Comparison of ENCODE assay signal across 14 cellular contexts in genomic region chr6:126337323-126337722, GRCh38. TPM values are rescaled to one million over a fixed set of nuclear protein-coding genes. Genes with fewer than 3 reads are reported as not detected.
DNase-seq lines count a peak whose midpoint lies in the region; TF ChIP-seq lines count a peak whose summit lies in the region.
"Had no signal": no experiment of that assay in that cellular context is flagged by ENCODE, and none has a peak within 500 bp of the region (broad histone marks: within the 10 kb centered on the region; RNA-seq: fewer than 3 reads in every experiment).

No MANE protein-coding gene starts in this region.

- no peak overlapping the region for H3K27ac Mint-ChIP-seq in H9
- H3K27ac Mint-ChIP-seq: activated T-helper 17 cell treated with anti-CD3 and anti-CD28 coated beads, Interleukin-2, amount 50 U/mL, for 72 hours; nephron had no signal

- no peak overlapping the region for H3K4me3 Mint-ChIP-seq in H9
- H3K4me3 Mint-ChIP-seq: activated T-helper 17 cell treated with anti-CD3 and anti-CD28 coated beads, Interleukin-2, amount 50 U/mL, for 72 hours; nephron had no signal

- H3K4me3 ChIP-seq in ovary: no peak overlapping the region
- H3K4me3 ChIP-seq: testis had no signal

- TF ChIP-seq CTCF in GM10266 (IDR thresholded peaks at IDR 0.05; ENCODE audit: control insufficient read depth, insufficient read depth, low read depth, missing control alignments) (no peak), ovary (IDR thresholded peaks at IDR 0.05) (no peak), H9 (conservative IDR thresholded peaks at IDR 0.05) (no peak)

- no peak overlapping the region for H4K91ac ChIP-seq in H9 (ENCODE audit: insufficient read length, low read depth, low read length)

- no peak overlapping the region for H4K5ac ChIP-seq in H9 (ENCODE audit: insufficient read length, low read depth, low read length)

- no peaks in the 10 kb centered on the region for H3K27me3 ChIP-seq in ovary
- H3K27me3 ChIP-seq in H9 (ENCODE audit: insufficient read depth, low read length): no peaks in the 10 kb centered on the region
- H3K27me3 ChIP-seq: testis had no signal

- no peak overlapping the region for H3K4me2 ChIP-seq in H9 (ENCODE audit: insufficient read depth, insufficient read length, low read length)

- intact Hi-C loops in ovary (cut with DNase I): no loop called here

- H3K27me3 Mint-ChIP-seq in H9 (ENCODE audit: low read depth): no peaks in the 10 kb centered on the region
- H3K27me3 Mint-ChIP-seq: activated T-helper 17 cell treated with anti-CD3 and anti-CD28 coated beads, Interleukin-2, amount 50 U/mL, for 72 hours had no signal

- TF ChIP-seq EP300 in ovary (IDR thresholded peaks at IDR 0.05): no peak

- H3K23ac ChIP-seq in H9 (ENCODE audit: insufficient read length, low read depth, low read length): no peak overlapping the region

- H3K79me1 ChIP-seq in H9 (ENCODE audit: insufficient read depth, low read depth, low read length, poor library complexity, severe bottlenecking): no peaks in the 10 kb centered on the region

- H4K8ac ChIP-seq in H9 (replicated peaks; ENCODE audit: insufficient read length, low read depth, low read length): no peak overlapping the region

- H3K4me1 ChIP-seq in ovary (ENCODE audit: insufficient read depth) (peaks cover 5% of the 10 kb centered on the region), H9 (ENCODE audit: insufficient read depth, low read length) (peaks cover 5% of the 10 kb centered on the region; the same call in 1 of the 2 replicates)

- H2BK5ac ChIP-seq in H9 (ENCODE audit: insufficient read length, low read length): no peak overlapping the region

- H3K36me3 ChIP-seq in ovary: no peaks in the 10 kb centered on the region

- H3K23me2 ChIP-seq in H9 (ENCODE audit: insufficient read length, low read depth, low read length, poor library complexity, severe bottlenecking): peaks cover 3% of the 10 kb centered on the region

- no peak overlapping the region for H3K56ac ChIP-seq in H9 (ENCODE audit: insufficient read length, low read depth, low read length)

- no peak overlapping the region for H2BK120ac ChIP-seq in H9 (ENCODE audit: low read depth, low read length, poor library complexity, severe bottlenecking)

- no peak overlapping the region for H3K4ac ChIP-seq in H9 (ENCODE audit: low read depth, low read length)

- H3K4me1 Mint-ChIP-seq in H9: peaks cover 17% of the 10 kb centered on the region in 2 experiments

- H3K79me2 ChIP-seq in H9 (ENCODE audit: insufficient read depth, low read length): peaks cover 9% of the 10 kb centered on the region; the same call in 1 of the 2 replicates

- DNase-seq in GM10266 (ENCODE audit: extremely low spot score): peak; percentile 10
- DNase-seq in SKM-1 treated with dmso at 0.1 percent for 144 hours (lab: John Stamatoyannopoulos, UW; ENCODE audit: unreplicated experiment): peak; percentile 92
- peak; percentile 45 for DNase-seq in globus pallidus (ENCODE audit: low spot score)
- DNase-seq in stromal cell of bone marrow (ENCODE audit: low read depth): peak; percentile 80
- no peak for DNase-seq in ovary
- DNase-seq in NCI-H146 treated with DMSO at 0.1 percent for 48 hours (lab: John Stamatoyannopoulos, UW; ENCODE audit: unreplicated experiment): no peak
- no peak for DNase-seq in H9
- no peak for DNase-seq in NCI-H2029 (lab: John Stamatoyannopoulos, UW)
- DNase-seq: DMS53; stimulated activated CD4-positive, alpha-beta T cell treated with anti-CD3 and anti-CD28 coated beads, Interleukin-4, amount 100 ng/mL, for 24 hours; testis had no signal

- no peak overlapping the region for H2BK20ac ChIP-seq in H9 (ENCODE audit: low read depth, low read length, poor library complexity, severe bottlenecking)

- no peaks in the 10 kb centered on the region for H4K20me1 ChIP-seq in H9 (ENCODE audit: control insufficient read depth, insufficient read depth, insufficient read length)

- no peak for TF ChIP-seq POLR2A in ovary (IDR thresholded peaks at IDR 0.05)

- no peak overlapping the region for H2BK12ac ChIP-seq in H9 (ENCODE audit: insufficient read length, low read depth, low read length)

- no peak overlapping the region for H2AK5ac ChIP-seq in H9 (ENCODE audit: insufficient read length, low read length)

- no peaks in the 10 kb centered on the region for H3K9me3 ChIP-seq in ovary
- no peaks in the 10 kb centered on the region for H3K9me3 ChIP-seq in H9 (ENCODE audit: control insufficient read depth, low read depth, low read length)
- H3K9me3 ChIP-seq: testis had no signal

- no peaks in the 10 kb centered on the region for H3K9me3 Mint-ChIP-seq in H9
- H3K9me3 Mint-ChIP-seq: activated T-helper 17 cell treated with anti-CD3 and anti-CD28 coated beads, Interleukin-2, amount 50 U/mL, for 72 hours; nephron had no signal

- no peak overlapping the region for H2AFZ ChIP-seq in H9 (ENCODE audit: low read length)

- no peak overlapping the region for H3K9ac ChIP-seq in H9 (ENCODE audit: extremely low read depth, insufficient read length, low read length)

- H2BK15ac ChIP-seq in H9 (ENCODE audit: low read depth, low read length): no peak overlapping the region

- no peak overlapping the region for H3K14ac ChIP-seq in H9 (ENCODE audit: insufficient read depth, low read length)

- H3K36me3 Mint-ChIP-seq in H9 (ENCODE audit: insufficient read depth in 1 of 3, low read depth in 3 of 3): no peaks in the 10 kb centered on the region

- H3K27ac ChIP-seq in ovary: no peak overlapping the region
- H3K27ac ChIP-seq in H9 (ENCODE audit: insufficient read length, low read depth, low read length): no peak overlapping the region
- H3K27ac ChIP-seq: testis, VCaP had no signal

- WGBS in ovary, 3 donors: 66 to 77% (median 74%) methylated on average over 3 of the region's 3 CpGs
- WGBS in H9 (ENCODE audit: extremely low coverage, insufficient read length, low lambda C conversion rate): no CpG with 5 or more reads among the region's 3 CpGs

- no peak overlapping the region for H3T11ph ChIP-seq in H9 (ENCODE audit: low read length)

- H3K18ac ChIP-seq in H9 (ENCODE audit: insufficient read length, low read depth, low read length): no peak overlapping the region

RNA-seq across cellular contexts. Expression of gene CENPW, which starts 2.6 kb away (rescaled TPM):
- 1 to 10 TPM in 6 of 7 donors, not detected in 1; 1.0 to 8.0 (median 2.2) TPM for total RNA-seq in ovary
- polyA plus RNA-seq in ovary: 1 to 10 TPM; 2.2 to 8.6 TPM
- 82.3 and 88.2 TPM in 2 replicates for total RNA-seq in H9 (2021)

Comparison
In these comparisons a context has a peak if more than half of its experiments do, and no peak if none do; other contexts are left out.
1. DNase-seq: peak in GM10266 (single experiment), SKM-1 treated with dmso at 0.1 percent for 144 hours (single experiment), globus pallidus (single experiment) and stromal cell of bone marrow (single experiment); none in ovary (0 of 5), NCI-H146 treated with DMSO at 0.1 percent for 48 hours (single experiment), H9 (single experiment) and NCI-H2029 (single experiment).